21 cellular contexts compared by ENCODE assay signal in genomic region chr5:64834037-64834436, GRCh38.
"Had no signal": no experiment of that assay in that cellular context is flagged by ENCODE, and none has a peak within 500 bp of the region (broad histone marks: within the 10 kb centered on the region; RNA-seq: fewer than 3 reads in every experiment).

No MANE protein-coding gene starts in this region.

- H3K4me3 ChIP-seq: ascending aorta, breast epithelium, dorsolateral prefrontal cortex, left lung, thyroid gland had no signal

- H3K9me3 ChIP-seq: ascending aorta, breast epithelium, left lung, SK-N-SH, thyroid gland had no signal

- DNase-seq: activated CD4-positive, alpha-beta memory T cell treated with anti-CD3 and anti-CD28 coated beads, Interleukin-2, amount 10 ng/mL, durations not matched to agents 7 days and 5 days; activated CD4-positive, alpha-beta T cell treated with anti-CD3 and anti-CD28 coated beads for 48 hours; activated CD4-positive, CD25-positive, alpha-beta regulatory T cell; activated naive CD4-positive, alpha-beta T cell treated with anti-CD3 and anti-CD28 coated beads for 36 hours; activated naive CD8-positive, alpha-beta T cell treated with anti-CD3 and anti-CD28 coated beads, Interleukin-2, amount 50 U/mL, for 24 hours; activated T-cell treated with anti-CD3 and anti-CD28 coated beads, Interleukin-2, amount 50 U/mL, for 1 hour; dorsolateral prefrontal cortex; hippocampal formation; left lung; mammary epithelial cell; nephron progenitor cell; nucleus accumbens; retina; SK-N-SH; stimulated activated CD4-positive, alpha-beta T cell treated with anti-CD3 and anti-CD28 coated beads, Interleukin-2, amount 100 ng/mL, for 24 hours; stimulated activated naive CD4-positive, alpha-beta T cell treated with Interleukin-2 at 50 U/mL for 16 hours; T-cell; thyroid gland had no signal

- H3K4me1 ChIP-seq: ascending aorta, breast epithelium, left lung, thyroid gland had no signal

- H3K27ac ChIP-seq: ascending aorta, breast epithelium, dorsolateral prefrontal cortex, epithelial cell of prostate, left lung, thyroid gland had no signal

- H3K36me3 ChIP-seq: ascending aorta, breast epithelium, left lung, thyroid gland had no signal

- H3K27me3 ChIP-seq: ascending aorta, breast epithelium, dorsolateral prefrontal cortex, left lung, thyroid gland had no signal
